33 cellular contexts compared by ENCODE assay signal in genomic region chr2:145750074-145750473, GRCh38.
DNase-seq lines count a peak whose midpoint lies in the region; ATAC-seq and TF ChIP-seq lines count a peak whose summit lies in the region.
"Had no signal": no experiment of that assay in that cellular context is flagged by ENCODE, and none has a peak within 500 bp of the region (broad histone marks: within the 10 kb centered on the region; RNA-seq: fewer than 3 reads in every experiment).

No MANE protein-coding gene starts in this region.

- H3K4me2 ChIP-seq in DOHH2 (ENCODE audit: low read length): peak overlapping the region; percentile 37; the same call in 1 of the 2 replicates
- H3K4me2 ChIP-seq: BLaER1 had no signal

- H3K4me3 Mint-ChIP-seq in endothelial cell (ENCODE audit: unreplicated experiment) (no peak overlapping the region), natural killer cell (no peak overlapping the region)
- H3K4me3 Mint-ChIP-seq: activated CD4-positive, alpha-beta T cell treated with anti-CD3 and anti-CD28 coated beads, Interleukin-2, amount 10 ng/mL, durations not matched to agents 7 days and 5 days; activated naive CD8-positive, alpha-beta T cell treated with anti-CD3 and anti-CD28 coated beads for 36 hours; activated T-cell treated with anti-CD3 and anti-CD28 coated beads, Interleukin-2, amount 50 U/mL, for 24 hours; mesothelial cell of epicardium; stimulated activated naive CD8-positive, alpha-beta T cell treated with anti-CD3 and anti-CD28 coated beads, Interleukin-15, amount 100 ng/mL, for 72 hours had no signal

- peaks cover 57% of the 10 kb centered on the region for H3K4me1 Mint-ChIP-seq in endothelial cell (ENCODE audit: unreplicated experiment)
- no peaks in the 10 kb centered on the region for H3K4me1 Mint-ChIP-seq in natural killer cell

- peaks cover 25% of the 10 kb centered on the region for H3K36me3 ChIP-seq in DOHH2 (ENCODE audit: control insufficient read depth, low read length)
- H3K36me3 ChIP-seq in Peyer's patch: no peaks in the 10 kb centered on the region
- no peaks in the 10 kb centered on the region for H3K36me3 ChIP-seq in spleen
- H3K36me3 ChIP-seq: ascending aorta, BLaER1, right lobe of liver, tibial artery had no signal

- intact Hi-C loops in spleen (cut with DNase I; ENCODE audit: low total_unique reads): loop anchor here (10.0 kb wide), 1 partner anchor 1225 kb away; the partner anchor contains the start of gene ZEB2
- intact Hi-C loops in natural killer cell (cut with micrococcal nuclease): no loop called here
- intact Hi-C loops in dorsolateral prefrontal cortex (cut with DNase I): loop anchor here in 1 of 2 donors (5.0 to 10.0 kb wide), 2 partner anchors 1048 to 1225 kb away; partner anchors contain the start of gene ZEB2

- H3K27me3 ChIP-seq in DOHH2 (ENCODE audit: control insufficient read depth, low read length) (no peaks in the 10 kb centered on the region), Peyer's patch (no peaks in the 10 kb centered on the region), spleen (replicated peaks in 1 of 7) (no peaks in the 10 kb centered on the region), dorsolateral prefrontal cortex (no peaks in the 10 kb centered on the region)
- H3K27me3 ChIP-seq: ascending aorta, BLaER1, right lobe of liver, tibial artery had no signal

- H3K36me3 Mint-ChIP-seq in endothelial cell (ENCODE audit: low read depth, unreplicated experiment) (no peaks in the 10 kb centered on the region), natural killer cell (no peaks in the 10 kb centered on the region)
- H3K36me3 Mint-ChIP-seq: activated naive CD8-positive, alpha-beta T cell treated with anti-CD3 and anti-CD28 coated beads for 36 hours; mesothelial cell of epicardium had no signal

- no peak for ATAC-seq in natural killer cell
- no peak for ATAC-seq in GM19455 (IDR thresholded peaks at IDR 0.05; ENCODE audit: unreplicated experiment)
- ATAC-seq: right lobe of liver; stimulated activated naive CD8-positive, alpha-beta T cell treated with anti-CD3 and anti-CD28 coated beads, Interleukin-15, amount 100 ng/mL, for 72 hours had no signal

- no peaks in the 10 kb centered on the region for H4K20me1 ChIP-seq in DOHH2 (ENCODE audit: control insufficient read depth, insufficient read depth, low read depth, low read length)
- H4K20me1 ChIP-seq: BLaER1 had no signal

- DNase-seq in Peyer's patch (no peak), endothelial cell (ENCODE audit: low spot score) (no peak), spleen (no peak), natural killer cell (no peak), AML-193 (lab: John Stamatoyannopoulos, UW) (no peak), dorsolateral prefrontal cortex (no peak)
- DNase-seq: activated CD4-positive, alpha-beta T cell treated with anti-CD3 and anti-CD28 coated beads, Interleukin-2, amount 10 ng/mL, durations not matched to agents 7 days and 5 days; activated gamma-delta T cell; activated naive CD8-positive, alpha-beta T cell treated with anti-CD3 and anti-CD28 coated beads for 36 hours; activated T-cell treated with anti-CD3 and anti-CD28 coated beads, Interleukin-2, amount 50 U/mL, for 24 hours; COR-L47; effector CD4-positive, alpha-beta T cell; foreskin fibroblast; head of caudate nucleus; islet precursor cell; KG1; MM.1S; NCI-H1930; NCI-H526; NK-92 treated with Interleukin-12 subunit alpha and Interleukin-12 subunit beta, amount 100 ng/mL, for 24 hours; right lobe of liver; SHP77 treated with DMSO at 0.1 percent for 48 hours; stimulated activated CD4-positive, alpha-beta T cell treated with anti-CD3 and anti-CD28 coated beads, Interleukin-12 subunit alpha, Interleukin-12 subunit beta, amount 100 ng/mL, for 4 hours; stimulated activated CD4-positive, alpha-beta T cell treated with anti-CD3 and anti-CD28 coated beads, Interleukin-2, amount 100 ng/mL, for 48 hours; stimulated activated naive CD8-positive, alpha-beta T cell treated with anti-CD3 and anti-CD28 coated beads, Interleukin-15, amount 100 ng/mL, for 72 hours; T-helper 9 cell; tibial artery had no signal

- no peaks in the 10 kb centered on the region for H3F3A ChIP-seq in DOHH2 (ENCODE audit: control insufficient read depth, insufficient read depth)

- H3K27ac ChIP-seq in DOHH2 (ENCODE audit: low read depth, low read length): peak overlapping the region; percentile 68
- H3K27ac ChIP-seq in Peyer's patch: peak overlapping the region in 3 of 4 donors; percentile 6 to 61 (median 24)
- H3K27ac ChIP-seq in spleen: peak overlapping the region in 6 of 8 donors; percentile 1 to 83 (median 74)
- H3K27ac ChIP-seq in dorsolateral prefrontal cortex: peak overlapping the region in 1 of 59 donors; percentile 22
- H3K27ac ChIP-seq: BLaER1, right lobe of liver had no signal

- TF ChIP-seq CTCF in DOHH2 (IDR thresholded peaks at IDR 0.05; ENCODE audit: low read depth, low read length, poor library complexity, severe bottlenecking) (no peak), Peyer's patch (IDR thresholded peaks at IDR 0.05) (no peak), endothelial cell (IDR thresholded peaks at IDR 0.05; ENCODE audit: unreplicated experiment) (no peak), spleen (IDR thresholded peaks at IDR 0.05 in 8 of 11, conservative IDR thresholded peaks at IDR 0.05 in 3 of 11) (no peak), natural killer cell (IDR thresholded peaks at IDR 0.05) (no peak), dorsolateral prefrontal cortex (IDR thresholded peaks at IDR 0.05 in 54 of 56, conservative IDR thresholded peaks at IDR 0.05 in 2 of 56; ENCODE audit: low read depth in 1 of 56, partially characterized antibody in 56 of 56) (no peak)

- H3K27ac Mint-ChIP-seq in endothelial cell (ENCODE audit: unreplicated experiment) (peak overlapping the region; percentile 58), natural killer cell (no peak overlapping the region)
- H3K27ac Mint-ChIP-seq: activated CD4-positive, alpha-beta T cell treated with anti-CD3 and anti-CD28 coated beads, Interleukin-2, amount 10 ng/mL, durations not matched to agents 7 days and 5 days; activated naive CD8-positive, alpha-beta T cell treated with anti-CD3 and anti-CD28 coated beads for 36 hours; activated T-cell treated with anti-CD3 and anti-CD28 coated beads, Interleukin-2, amount 50 U/mL, for 24 hours; progenitor cell of endocrine pancreas; stimulated activated naive CD8-positive, alpha-beta T cell treated with anti-CD3 and anti-CD28 coated beads, Interleukin-15, amount 100 ng/mL, for 72 hours had no signal

- H3K9me3 Mint-ChIP-seq in endothelial cell (ENCODE audit: unreplicated experiment): no peaks in the 10 kb centered on the region
- no peaks in the 10 kb centered on the region for H3K9me3 Mint-ChIP-seq in natural killer cell
- H3K9me3 Mint-ChIP-seq: activated CD4-positive, alpha-beta T cell treated with anti-CD3 and anti-CD28 coated beads, Interleukin-2, amount 10 ng/mL, durations not matched to agents 7 days and 5 days; activated naive CD8-positive, alpha-beta T cell treated with anti-CD3 and anti-CD28 coated beads for 36 hours; activated T-cell treated with anti-CD3 and anti-CD28 coated beads, Interleukin-2, amount 50 U/mL, for 24 hours; mesothelial cell of epicardium; stimulated activated naive CD8-positive, alpha-beta T cell treated with anti-CD3 and anti-CD28 coated beads, Interleukin-15, amount 100 ng/mL, for 72 hours had no signal

- no peaks in the 10 kb centered on the region for H3K9me2 ChIP-seq in DOHH2 (replicated peaks; ENCODE audit: control insufficient read depth, low read length)

- H3K9me3 ChIP-seq in DOHH2 (ENCODE audit: control insufficient read depth, insufficient read depth, low read length): peaks cover 19% of the 10 kb centered on the region
- no peaks in the 10 kb centered on the region for H3K9me3 ChIP-seq in Peyer's patch
- H3K9me3 ChIP-seq in spleen: no peaks in the 10 kb centered on the region
- H3K9me3 ChIP-seq: ascending aorta, BLaER1, right lobe of liver, tibial artery had no signal

- TF ChIP-seq POLR2A in Peyer's patch (IDR thresholded peaks at IDR 0.05) (no peak), spleen (IDR thresholded peaks at IDR 0.05) (no peak)

- no peak overlapping the region for H3K4me3 ChIP-seq in DOHH2 (ENCODE audit: low read length)
- H3K4me3 ChIP-seq in Peyer's patch: no peak overlapping the region
- no peak overlapping the region for H3K4me3 ChIP-seq in spleen
- no peak overlapping the region for H3K4me3 ChIP-seq in dorsolateral prefrontal cortex
- H3K4me3 ChIP-seq: ascending aorta, BLaER1, right lobe of liver, tibial artery had no signal

- peaks cover 51% of the 10 kb centered on the region for H3K4me1 ChIP-seq in DOHH2 (ENCODE audit: control insufficient read depth, low read length)
- H3K4me1 ChIP-seq in Peyer's patch: peaks cover 0 to 12% (median 3%) of the 10 kb centered on the region in 4 donors
- peaks cover 10 to 53% (median 42%) of the 10 kb centered on the region in 6 donors for H3K4me1 ChIP-seq in spleen
- H3K4me1 ChIP-seq: right lobe of liver had no signal

- no peaks in the 10 kb centered on the region for H3K79me2 ChIP-seq in DOHH2 (ENCODE audit: control insufficient read depth, low read length)

- WGBS in spleen, 5 donors: 68 to 83% (median 78%) methylated on average over 2 of the region's 2 CpGs

- H3K27me3 Mint-ChIP-seq in endothelial cell (ENCODE audit: unreplicated experiment): no peaks in the 10 kb centered on the region
- peaks cover 0 to under 1% of the 10 kb centered on the region in 2 donors for H3K27me3 Mint-ChIP-seq in natural killer cell (ENCODE audit: low read depth in 2 of 2)
- H3K27me3 Mint-ChIP-seq: progenitor cell of endocrine pancreas had no signal
